In genomic region chr5:828194-828593, GRCh38 we compare ENCODE assay signal across 3 cellular contexts. TPM values are rescaled to one million over a fixed set of nuclear protein-coding genes. Genes with fewer than 3 reads are reported as not detected.
"Had no signal": no experiment of that assay in that cellular context is flagged by ENCODE, and none has a peak within 500 bp of the region (broad histone marks: within the 10 kb centered on the region; RNA-seq: fewer than 3 reads in every experiment).

No MANE protein-coding gene starts in this region.

RNA-seq across cellular contexts. Expression of gene ZDHHC11B, which starts 43.7 kb away (rescaled TPM):
- total RNA-seq: LHCN-M2, M059J, MCF 10A had no signal
